In the genomic region with DNA sequence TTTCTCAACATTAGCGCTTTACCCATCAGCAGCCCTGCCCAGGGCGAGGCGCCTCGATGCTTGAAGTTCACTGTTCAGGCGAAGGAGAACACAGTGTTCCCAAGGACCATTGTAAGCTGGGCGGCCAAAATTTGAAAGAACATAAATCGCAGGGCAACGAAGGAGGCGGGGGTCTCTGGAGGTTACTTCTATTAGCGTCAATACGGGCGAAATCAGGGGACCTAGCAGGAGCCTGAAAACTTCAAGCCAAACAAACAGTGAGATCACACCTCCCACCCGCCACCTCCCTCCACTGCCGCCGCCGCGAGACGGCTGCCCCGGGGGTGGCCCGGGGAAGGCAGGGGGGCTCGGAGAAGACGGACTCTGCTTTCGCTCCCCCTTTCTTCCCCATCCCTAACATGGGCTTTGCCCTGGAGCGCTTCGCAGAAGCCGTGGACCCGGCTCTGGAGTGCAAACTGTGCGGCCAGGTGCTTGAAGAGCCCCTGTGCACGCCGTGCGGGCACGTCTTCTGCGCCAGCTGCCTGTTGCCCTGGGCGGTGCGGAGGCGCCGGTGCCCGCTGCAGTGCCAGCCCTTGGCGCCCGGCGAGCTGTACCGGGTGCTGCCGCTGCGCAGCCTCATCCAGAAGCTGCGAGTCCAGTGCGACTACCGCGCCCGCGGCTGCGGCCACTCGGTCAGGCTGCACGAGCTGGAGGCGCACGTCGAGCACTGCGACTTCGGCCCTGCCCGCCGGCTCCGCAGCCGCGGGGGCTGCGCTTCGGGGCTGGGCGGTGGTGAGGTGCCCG, we compare ENCODE assay signal across 9 cellular contexts. TPM values are rescaled to one million over a fixed set of nuclear protein-coding genes. Genes with fewer than 3 reads are reported as not detected.
DNase-seq lines count a peak whose midpoint lies in the region; ATAC-seq, FAIRE-seq and TF ChIP-seq lines count a peak whose summit lies in the region.
"Had no signal": no experiment of that assay in that cellular context is flagged by ENCODE, and none has a peak within 500 bp of the region (broad histone marks: within the 10 kb centered on the region; RNA-seq: fewer than 3 reads in every experiment).

A gene (plus strand): TSS at position 263 of the 783 bp plus-strand sequence.

- H3K36me3 Mint-ChIP-seq in stimulated activated effector memory CD8-positive, alpha-beta T cell treated with anti-CD3 and anti-CD28 coated beads, Interleukin-12 subunit alpha, Interleukin-12 subunit beta, amount 100 ng/mL, for 72 hours, result no peaks in the 10 kb centered on the region
- H3K36me3 Mint-ChIP-seq in activated CD4-positive, alpha-beta T cell treated with anti-CD3 and anti-CD28 coated beads, Interleukin-2, amount 10 ng/mL, durations not matched to agents 7 days and 5 days (ENCODE audit: low read depth), result no peaks in the 10 kb centered on the region

- H3K36me3 ChIP-seq in HEK293 (ENCODE audit: control insufficient read depth in 2 of 2, insufficient read depth in 1 of 2, low read length in 2 of 2) (no peaks in the 10 kb centered on the region), kidney (ENCODE audit: control insufficient read depth in 1 of 2, insufficient read depth in 2 of 2, low read length in 2 of 2) (no peaks in the 10 kb centered on the region)

- H3K27ac Mint-ChIP-seq in stimulated activated effector memory CD8-positive, alpha-beta T cell treated with anti-CD3 and anti-CD28 coated beads, Interleukin-12 subunit alpha, Interleukin-12 subunit beta, amount 100 ng/mL, for 72 hours, result no peak within 1 kb of the TSS
- H3K27ac Mint-ChIP-seq in activated CD4-positive, alpha-beta T cell treated with anti-CD3 and anti-CD28 coated beads, Interleukin-2, amount 10 ng/mL, durations not matched to agents 7 days and 5 days, result no peak within 1 kb of the TSS

- peak; percentile 34 for ATAC-seq in stimulated activated effector memory CD8-positive, alpha-beta T cell treated with anti-CD3 and anti-CD28 coated beads, Interleukin-12 subunit alpha, Interleukin-12 subunit beta, amount 100 ng/mL, for 72 hours
- no peak for ATAC-seq in GM18517 (IDR thresholded peaks at IDR 0.05; ENCODE audit: unreplicated experiment)

- POLR2A ChIA-PET in HEK293 (lab: Yijun Ruan, JAX), result interaction anchor here (0.5 kb wide), 1 partner anchor 26 kb away, joined by 6 read pairs; no protein-coding TSS in a partner anchor
- POLR2A ChIA-PET in activated CD4-positive, alpha-beta T cell treated with anti-CD3 and anti-CD28 coated beads, Interleukin-2, amount 10 ng/mL, durations not matched to agents 7 days and 5 days (lab: Charles Lee), result no interaction called here

- FAIRE-seq in kidney (lab: Jason Lieb, UNC), result no peak

- H3K4me3 ChIP-seq in HEK293 (ENCODE audit: low read depth, low read length) (peak within 1 kb of the TSS; percentile 31), kidney (ENCODE audit: low read length in 2 of 2) (peak within 1 kb of the TSS in 1 of 2 donors; percentile 33)

- CTCF ChIA-PET in HEK293 (lab: Yijun Ruan, JAX), result interaction anchor here (0.6 to 1.6 kb wide), 3 partner anchors 20 to 1465 kb away, joined by 3 to 5 read pairs (median 3); no protein-coding TSS in a partner anchor
- CTCF ChIA-PET in activated CD4-positive, alpha-beta T cell treated with anti-CD3 and anti-CD28 coated beads, Interleukin-2, amount 10 ng/mL, durations not matched to agents 7 days and 5 days (lab: Charles Lee), result no interaction called here

- in situ Hi-C loops in G401 (cut with HindIII; ENCODE audit: low sequenced_read_pairs), result no loop called here

- H3K4me1 Mint-ChIP-seq in stimulated activated effector memory CD8-positive, alpha-beta T cell treated with anti-CD3 and anti-CD28 coated beads, Interleukin-12 subunit alpha, Interleukin-12 subunit beta, amount 100 ng/mL, for 72 hours, result no peaks in the 10 kb centered on the region
- H3K4me1 Mint-ChIP-seq in activated CD4-positive, alpha-beta T cell treated with anti-CD3 and anti-CD28 coated beads, Interleukin-2, amount 10 ng/mL, durations not matched to agents 7 days and 5 days, result peaks cover 1% of the 10 kb centered on the region

- intact Hi-C loops in kidney (cut with DNase I), result no loop called here

- no peak within 1 kb of the TSS; the same call in 1 of the 2 replicates for H3K27ac ChIP-seq in HEK293 (ENCODE audit: extremely low read depth, low read depth, low read length)
- no peak within 1 kb of the TSS for H3K27ac ChIP-seq in kidney (ENCODE audit: low read depth in 2 of 2, low read length in 2 of 2)

- no peak within 1 kb of the TSS for H3K4me3 Mint-ChIP-seq in stimulated activated effector memory CD8-positive, alpha-beta T cell treated with anti-CD3 and anti-CD28 coated beads, Interleukin-12 subunit alpha, Interleukin-12 subunit beta, amount 100 ng/mL, for 72 hours
- H3K4me3 Mint-ChIP-seq in activated CD4-positive, alpha-beta T cell treated with anti-CD3 and anti-CD28 coated beads, Interleukin-2, amount 10 ng/mL, durations not matched to agents 7 days and 5 days, result no peak within 1 kb of the TSS

- H3K9me3 ChIP-seq in HEK293 (ENCODE audit: control insufficient read depth, insufficient read depth, low read depth, low read length) (no peaks in the 10 kb centered on the region), kidney (ENCODE audit: control insufficient read depth in 1 of 2, low read length in 2 of 2) (no peaks in the 10 kb centered on the region)

- H3K4me1 ChIP-seq in HEK293 (ENCODE audit: control insufficient read depth, insufficient read depth, low read length), result 0 out of 2 replicates have a peak, but pooled peaks cover 2% of the 10 kb centered on the region
- H3K4me1 ChIP-seq in kidney (ENCODE audit: control insufficient read depth in 1 of 2, insufficient read depth in 1 of 2, low read depth in 1 of 2, low read length in 2 of 2), result peaks cover 4% of the 10 kb centered on the region in 2 donors

- DNase-seq in astrocyte of the hippocampus (ENCODE audit: low read depth, low spot score) (peak; percentile 58), kidney (peak; percentile 79), G401 (ENCODE audit: low spot score) (no peak), RKO (ENCODE audit: low spot score) (no peak)
- DNase-seq in stimulated activated effector memory CD8-positive, alpha-beta T cell treated with anti-CD3 and anti-CD28 coated beads, Interleukin-12 subunit alpha, Interleukin-12 subunit beta, amount 100 ng/mL, for 72 hours (ENCODE audit: low spot score in 2 of 2), result no peak
- no peak for DNase-seq in activated CD4-positive, alpha-beta T cell treated with anti-CD3 and anti-CD28 coated beads, Interleukin-2, amount 10 ng/mL, durations not matched to agents 7 days and 5 days

- H3K27me3 Mint-ChIP-seq in activated CD4-positive, alpha-beta T cell treated with anti-CD3 and anti-CD28 coated beads, Interleukin-2, amount 10 ng/mL, durations not matched to agents 7 days and 5 days, result peaks cover 42% of the 10 kb centered on the region

- TF ChIP-seq CTCF in HEK293 (tag by site-specific recombination; IDR thresholded peaks at IDR 0.05), result no peak
- TF ChIP-seq CTCF in kidney (IDR thresholded peaks at IDR 0.05; ENCODE audit: borderline replicate concordance, extremely low read depth, insufficient read depth), result no peak

- no peaks in the 10 kb centered on the region for H3K9me3 Mint-ChIP-seq in stimulated activated effector memory CD8-positive, alpha-beta T cell treated with anti-CD3 and anti-CD28 coated beads, Interleukin-12 subunit alpha, Interleukin-12 subunit beta, amount 100 ng/mL, for 72 hours
- no peaks in the 10 kb centered on the region for H3K9me3 Mint-ChIP-seq in activated CD4-positive, alpha-beta T cell treated with anti-CD3 and anti-CD28 coated beads, Interleukin-2, amount 10 ng/mL, durations not matched to agents 7 days and 5 days

- no peak within 1 kb of the TSS for H3K9ac ChIP-seq in kidney (ENCODE audit: low read length in 2 of 2)

TF ChIP-seq in HEK293, 187 proteins besides CTCF, POLR2A, EP300 and RAD21:
- 0 out of 2 replicates have a peak, but pooled peaks have one; percentile 23 for TF ChIP-seq SCRT2 (tag by site-specific recombination; IDR thresholded peaks at IDR 0.05)
- no peak for TF ChIP-seq ZNF530 (tag by site-specific recombination; IDR thresholded peaks at IDR 0.05; ENCODE audit: low read depth)
- TF ChIP-seq BCL11B (tag by site-specific recombination; IDR thresholded peaks at IDR 0.05; ENCODE audit: low read depth), result no peak
- TF ChIP-seq, protein P1, sequence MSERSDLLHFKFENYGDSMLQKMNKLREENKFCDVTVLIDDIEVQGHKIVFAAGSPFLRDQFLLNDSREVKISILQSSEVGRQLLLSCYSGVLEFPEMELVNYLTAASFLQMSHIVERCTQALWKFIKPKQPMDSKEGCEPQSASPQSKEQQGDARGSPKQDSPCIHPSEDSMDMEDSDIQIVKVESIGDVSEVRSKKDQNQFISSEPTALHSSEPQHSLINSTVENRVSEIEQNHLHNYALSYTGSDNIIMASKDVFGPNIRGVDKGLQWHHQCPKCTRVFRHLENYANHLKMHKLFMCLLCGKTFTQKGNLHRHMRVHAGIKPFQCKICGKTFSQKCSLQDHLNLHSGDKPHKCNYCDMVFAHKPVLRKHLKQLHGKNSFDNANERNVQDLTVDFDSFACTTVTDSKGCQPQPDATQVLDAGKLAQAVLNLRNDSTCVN (tag by site-specific recombination; optimal IDR thresholded peaks at IDR 0.05), result peak; percentile 23
- no peak for TF ChIP-seq ZNF776 (tag by site-specific recombination; IDR thresholded peaks at IDR 0.05; ENCODE audit: borderline replicate concordance)
- TF ChIP-seq ZXDB (tag by site-specific recombination; IDR thresholded peaks at IDR 0.05), result no peak
- peak; percentile 11; the same call in 1 of the 2 replicates for TF ChIP-seq ZBTB8A (tag by site-specific recombination; IDR thresholded peaks at IDR 0.05)
- TF ChIP-seq, protein P2, sequence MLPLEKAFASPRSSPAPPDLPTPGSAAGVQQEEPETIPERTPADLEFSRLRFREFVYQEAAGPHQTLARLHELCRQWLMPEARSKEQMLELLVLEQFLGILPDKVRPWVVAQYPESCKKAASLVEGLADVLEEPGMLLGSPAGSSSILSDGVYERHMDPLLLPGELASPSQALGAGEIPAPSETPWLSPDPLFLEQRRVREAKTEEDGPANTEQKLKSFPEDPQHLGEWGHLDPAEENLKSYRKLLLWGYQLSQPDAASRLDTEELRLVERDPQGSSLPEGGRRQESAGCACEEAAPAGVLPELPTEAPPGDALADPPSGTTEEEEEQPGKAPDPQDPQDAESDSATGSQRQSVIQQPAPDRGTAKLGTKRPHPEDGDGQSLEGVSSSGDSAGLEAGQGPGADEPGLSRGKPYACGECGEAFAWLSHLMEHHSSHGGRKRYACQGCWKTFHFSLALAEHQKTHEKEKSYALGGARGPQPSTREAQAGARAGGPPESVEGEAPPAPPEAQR (tag by site-specific recombination; IDR thresholded peaks at IDR 0.05), result no peak
- TF ChIP-seq KLF16 (tag by site-specific recombination; IDR thresholded peaks at IDR 0.05), result no peak
- no peak for TF ChIP-seq ZNF621 (tag by site-specific recombination; IDR thresholded peaks at IDR 0.05)
- no peak for TF ChIP-seq ZNF571 (tag by site-specific recombination; IDR thresholded peaks at IDR 0.05)

RNA-seq across cellular contexts. Expression of the gene that starts here (rescaled TPM):
- total RNA-seq in kidney, result 2.1 TPM
- polyA plus RNA-seq in kidney (ENCODE audit: insufficient read depth, low read depth, low replicate concordance), result 0.56 TPM
- not detected in 2 replicates for total RNA-seq in G401 (2014; rRNA removed; shearing (Covaris generic))
- not detected for total RNA-seq in activated CD4-positive, alpha-beta T cell treated with anti-CD3 and anti-CD28 coated beads, Interleukin-2, amount 10 ng/mL, durations not matched to agents 7 days and 5 days
- total RNA-seq: fibroblast of villous mesenchyme had no signal

Comparison
In these comparisons a context has a peak if more than half of its experiments do, and no peak if none do; other contexts are left out.
1. DNase-seq: peak in astrocyte of the hippocampus (single experiment) and kidney (single experiment); none in stimulated activated effector memory CD8-positive, alpha-beta T cell treated with anti-CD3 and anti-CD28 coated beads, Interleukin-12 subunit alpha, Interleukin-12 subunit beta, amount 100 ng/mL, for 72 hours (0 of 2), G401 (single experiment), RKO (single experiment) and activated CD4-positive, alpha-beta T cell treated with anti-CD3 and anti-CD28 coated beads, Interleukin-2, amount 10 ng/mL, durations not matched to agents 7 days and 5 days (single experiment).